22 cellular contexts compared by ENCODE assay signal in the genomic region with DNA sequence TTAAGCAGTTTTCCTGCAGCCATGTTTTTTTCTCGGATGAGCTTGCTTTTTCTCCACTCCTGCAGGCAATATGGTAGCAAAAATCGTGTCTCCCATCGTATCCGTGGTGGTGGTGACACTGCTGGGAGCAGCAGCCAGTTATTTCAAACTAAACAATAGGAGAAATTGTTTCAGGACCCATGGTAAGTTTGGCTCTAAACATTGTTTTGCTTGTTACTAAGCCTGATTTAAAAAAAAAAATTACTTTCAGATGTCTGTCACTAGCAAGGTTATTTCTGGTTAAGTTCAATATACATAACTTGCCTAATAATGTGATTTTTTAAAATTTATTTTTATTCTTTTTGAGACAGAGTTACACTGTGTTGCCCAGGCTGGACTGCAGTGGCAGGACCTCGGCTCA. TPM values are rescaled to one million over a fixed set of nuclear protein-coding genes. Genes with fewer than 3 reads are reported as not detected.
"Had no signal": no experiment of that assay in that cellular context is flagged by ENCODE, and none has a peak within 500 bp of the region (broad histone marks: within the 10 kb centered on the region; RNA-seq: fewer than 3 reads in every experiment).

No MANE protein-coding gene starts in this region.

- H3K4me1 ChIP-seq: gastroesophageal sphincter, pancreas, upper lobe of right lung had no signal

- ATAC-seq: gastroesophageal sphincter; heart left ventricle; naive thymus-derived CD4-positive, alpha-beta T cell; pancreas; SK-N-SH treated with all-trans-retinoic acid at 6 μM for 48 hours; stimulated activated naive B cell treated with anti-CD40 and anti-IgM and Interleukin-4, amounts not matched to agents 10 μg/mL and 1 μg/mL and 100 μg/mL, for 72 hours; T-cell; upper lobe of right lung had no signal

- H3K27ac ChIP-seq: brain microvascular endothelial cell, esophagus squamous epithelium, gastroesophageal sphincter, heart left ventricle, neural progenitor cell, pancreas, sigmoid colon, upper lobe of right lung had no signal

- H3K9me3 ChIP-seq: esophagus squamous epithelium, gastroesophageal sphincter, heart left ventricle, pancreas, sigmoid colon, upper lobe of right lung had no signal

- H3K9ac ChIP-seq: neural progenitor cell had no signal

- H3K4me3 ChIP-seq: esophagus squamous epithelium, gastroesophageal sphincter, heart left ventricle, neural progenitor cell, pancreas, sigmoid colon, upper lobe of right lung had no signal

- H3K27me3 ChIP-seq: brain microvascular endothelial cell, esophagus squamous epithelium, gastroesophageal sphincter, neural progenitor cell, pancreas, sigmoid colon, upper lobe of right lung had no signal

- H3K4me2 ChIP-seq: neural progenitor cell had no signal

- H3K36me3 ChIP-seq: brain microvascular endothelial cell, esophagus squamous epithelium, gastroesophageal sphincter, heart left ventricle, neural progenitor cell, pancreas, sigmoid colon, upper lobe of right lung had no signal

- DNase-seq: activated CD4-positive, alpha-beta T cell treated with anti-CD3 and anti-CD28 coated beads, Interleukin-2, amount 10 ng/mL, durations not matched to agents 7 days and 5 days; activated CD8-positive, alpha-beta memory T cell treated with anti-CD3 and anti-CD28 coated beads, Interleukin-2, amount 50 U/mL, for 4 hours; activated effector memory CD4-positive, alpha-beta T cell treated with anti-CD3 and anti-CD28 coated beads, Interleukin-2, amount 50 U/mL, for 16 hours; activated naive CD4-positive, alpha-beta T cell treated with anti-CD3 and anti-CD28 coated beads, Interleukin-2, amount 50 U/mL, for 16 hours; activated T-cell treated with anti-CD3 and anti-CD28 coated beads, Interleukin-2, amount 50 U/mL, for 48 hours; aorta; brain microvascular endothelial cell; cortex of kidney; effector CD4-positive, alpha-beta T cell; esophagus squamous epithelium; heart left ventricle; mesendoderm; naive thymus-derived CD4-positive, alpha-beta T cell; pancreas; sigmoid colon; stimulated activated naive B cell treated with anti-CD40 and anti-IgM and Interleukin-4, amounts not matched to agents 10 μg/mL and 1 μg/mL and 100 μg/mL, for 72 hours; T-cell; upper lobe of right lung had no signal

RNA-seq across cellular contexts. Expression of a gene that starts 17.5 kb away (rescaled TPM):
- total RNA-seq: activated CD4-positive, alpha-beta T cell treated with anti-CD3 and anti-CD28 coated beads, Interleukin-2, amount 10 ng/mL, durations not matched to agents 7 days and 5 days; naive thymus-derived CD4-positive, alpha-beta T cell had no signal

RNA-seq across cellular contexts. Expression of a gene that starts 59.4 kb away (rescaled TPM):
- total RNA-seq: activated CD4-positive, alpha-beta T cell treated with anti-CD3 and anti-CD28 coated beads, Interleukin-2, amount 10 ng/mL, durations not matched to agents 7 days and 5 days; endothelial cell of umbilical vein had no signal
